Comparison of ENCODE assay signal across 8 cellular contexts in genomic region chr5:40591727-40592396, GRCh38.
DNase-seq lines count a peak whose midpoint lies in the region; ATAC-seq and TF ChIP-seq lines count a peak whose summit lies in the region.
"Not testable (repeated sequence)": the region's sequence is repeated elsewhere in the genome, so short reads cannot be mapped to it uniquely, and the experiment has no call there.

No MANE protein-coding gene starts in this region.

- H3K9me3 Mint-ChIP-seq in stimulated activated memory B cell treated with anti-CD40 and anti-IgM and Interleukin-4, amounts not matched to agents 10 μg/mL and 1 μg/mL and 100 μg/mL, for 72 hours = not testable (repeated sequence)

- H3K27ac Mint-ChIP-seq in stimulated activated memory B cell treated with anti-CD40 and anti-IgM and Interleukin-4, amounts not matched to agents 10 μg/mL and 1 μg/mL and 100 μg/mL, for 72 hours = peak overlapping the region; percentile 85

- peaks cover 24% of the 10 kb centered on the region for H3K4me1 Mint-ChIP-seq in stimulated activated memory B cell treated with anti-CD40 and anti-IgM and Interleukin-4, amounts not matched to agents 10 μg/mL and 1 μg/mL and 100 μg/mL, for 72 hours

- peak overlapping the region; percentile 35 for H3K27ac ChIP-seq in VCaP

- H3K36me3 Mint-ChIP-seq in stimulated activated memory B cell treated with anti-CD40 and anti-IgM and Interleukin-4, amounts not matched to agents 10 μg/mL and 1 μg/mL and 100 μg/mL, for 72 hours = not testable (repeated sequence)

- peak; percentile 77 to 98 for DNase-seq in NOMO-1 (lab: John Stamatoyannopoulos, UW; ENCODE audit: unreplicated experiment in 2 of 2)

- not testable (repeated sequence) for H3K27me3 Mint-ChIP-seq in stimulated activated memory B cell treated with anti-CD40 and anti-IgM and Interleukin-4, amounts not matched to agents 10 μg/mL and 1 μg/mL and 100 μg/mL, for 72 hours

- ATAC-seq in GM18498 (IDR thresholded peaks at IDR 0.05; ENCODE audit: unreplicated experiment) (peak; percentile 93), GM19324 (IDR thresholded peaks at IDR 0.05; ENCODE audit: low FRiP score, unreplicated experiment) (peak; percentile 93), GM21576 (IDR thresholded peaks at IDR 0.05; ENCODE audit: unreplicated experiment) (peak; percentile 98), HG02970 (IDR thresholded peaks at IDR 0.05; ENCODE audit: low FRiP score, unreplicated experiment) (peak; percentile 83), HG03439 (IDR thresholded peaks at IDR 0.05; ENCODE audit: unreplicated experiment) (peak; percentile 81)
- ATAC-seq in stimulated activated memory B cell treated with anti-CD40 and anti-IgM and Interleukin-4, amounts not matched to agents 10 μg/mL and 1 μg/mL and 100 μg/mL, for 72 hours = peak; percentile 84

- not testable (repeated sequence) for TF ChIP-seq CTCF in VCaP (conservative IDR thresholded peaks at IDR 0.05)

- not testable (repeated sequence) for H3K4me3 Mint-ChIP-seq in stimulated activated memory B cell treated with anti-CD40 and anti-IgM and Interleukin-4, amounts not matched to agents 10 μg/mL and 1 μg/mL and 100 μg/mL, for 72 hours

Comparison
In these comparisons a context has a peak if more than half of its experiments do, and no peak if none do; other contexts are left out.
1. Peak in every context shown above with its lines: DNase-seq, ATAC-seq and H3K27ac ChIP-seq.